16 cellular contexts compared by ENCODE assay signal in genomic region chr17:77227461-77228223, GRCh38.
DNase-seq lines count a peak whose midpoint lies in the region; ATAC-seq and TF ChIP-seq lines count a peak whose summit lies in the region.
"Had no signal": no experiment of that assay in that cellular context is flagged by ENCODE, and none has a peak within 500 bp of the region (broad histone marks: within the 10 kb centered on the region; RNA-seq: fewer than 3 reads in every experiment).

No MANE protein-coding gene starts in this region.

- no peaks in the 10 kb centered on the region for H3K9me2 ChIP-seq in MM.1S (replicated peaks; ENCODE audit: insufficient read depth, low read length)

- peak overlapping the region; percentile 4 for H2AK5ac ChIP-seq in neuronal stem cell (ENCODE audit: low read depth, low read length)

- H2BK5ac ChIP-seq in neuronal stem cell (ENCODE audit: low read length), result no peak overlapping the region

- H2BK12ac ChIP-seq in neuronal stem cell (ENCODE audit: low read length), result peak overlapping the region; percentile 64

- no peak overlapping the region for H2BK120ac ChIP-seq in neuronal stem cell (ENCODE audit: low read depth, low read length)

- H3K27ac ChIP-seq in A673 (ENCODE audit: low read depth, low read length, poor library complexity, severe bottlenecking) (peak overlapping the region; percentile 30), RWPE2 (ENCODE audit: poor library complexity, severe bottlenecking) (no peak overlapping the region), heart right ventricle (peak overlapping the region; percentile 15 to 75 (median 45)), neuronal stem cell (replicated peaks; ENCODE audit: low read length) (no peak overlapping the region), MM.1S (ENCODE audit: low read length) (no peak overlapping the region)
- H3K27ac ChIP-seq: pancreas, tibial artery had no signal

- H3K9ac ChIP-seq in neuronal stem cell (ENCODE audit: low read depth, low read length, poor library complexity) (no peak overlapping the region), MM.1S (ENCODE audit: low read length) (no peak overlapping the region)

- no peak overlapping the region for H3K23ac ChIP-seq in neuronal stem cell (ENCODE audit: low read depth, low read length, poor library complexity)

- H3K18ac ChIP-seq in neuronal stem cell (ENCODE audit: low read length), result peak overlapping the region; percentile 61

- peak overlapping the region; percentile 77 for H2BK15ac ChIP-seq in neuronal stem cell (ENCODE audit: low read length)

- TF ChIP-seq CTCF in A673 (conservative IDR thresholded peaks at IDR 0.05; ENCODE audit: low read depth, low read length) (no peak), RWPE2 (IDR thresholded peaks at IDR 0.05; ENCODE audit: poor library complexity, severe bottlenecking) (no peak), heart right ventricle (IDR thresholded peaks at IDR 0.05) (no peak), MM.1S (IDR thresholded peaks at IDR 0.05; ENCODE audit: low read length) (no peak)

- no peaks in the 10 kb centered on the region for H3K36me3 ChIP-seq in A673 (ENCODE audit: insufficient read depth, low read length, poor library complexity, severe bottlenecking)
- no peaks in the 10 kb centered on the region for H3K36me3 ChIP-seq in RWPE2 (ENCODE audit: low read depth)
- H3K36me3 ChIP-seq in heart right ventricle, result no peaks in the 10 kb centered on the region
- H3K36me3 ChIP-seq in neuronal stem cell (replicated peaks in 1 of 2; ENCODE audit: control insufficient read depth in 2 of 2, insufficient read depth in 2 of 2, low read length in 2 of 2), result no peaks in the 10 kb centered on the region
- H3K36me3 ChIP-seq in MM.1S (replicated peaks; ENCODE audit: insufficient read depth, low read length), result no peaks in the 10 kb centered on the region
- H3K36me3 ChIP-seq: ascending aorta, pancreas, tibial artery had no signal

- H4K20me1 ChIP-seq in MM.1S (ENCODE audit: insufficient read depth, low read length), result no peaks in the 10 kb centered on the region

- ATAC-seq in RWPE2 (ENCODE audit: low read depth) (peak; percentile 18; the same call in 1 of the 3 replicates), heart right ventricle (peak in 5 of 8 donors; percentile 10 to 61 (median 46)), HG03135 (IDR thresholded peaks at IDR 0.05; ENCODE audit: unreplicated experiment) (no peak)
- ATAC-seq: activated CD8-positive, alpha-beta memory T cell treated with anti-CD3 and anti-CD28 coated beads, Interleukin-2, amount 10 ng/mL, durations not matched to agents 7 days and 5 days had no signal

- peak overlapping the region; percentile 10 for H3K4ac ChIP-seq in neuronal stem cell (ENCODE audit: low read length)

- CTCF ChIA-PET in A673 (lab: Charles Lee), result no interaction called here

- no peaks in the 10 kb centered on the region for H3K79me2 ChIP-seq in MM.1S (ENCODE audit: low read length)

- 83 to 91% methylated on average over 23 of the region's 23 CpGs for WGBS in heart right ventricle, 2 donors
- WGBS in neuronal stem cell (ENCODE audit: extremely low coverage in 2 of 2, insufficient read length in 2 of 2, insufficient replicate concordance in 1 of 2), 2 donors, result no CpG with 5 or more reads among the region's 23 CpGs

- no peaks in the 10 kb centered on the region for H3K79me1 ChIP-seq in neuronal stem cell (ENCODE audit: low read depth, low read length)

- POLR2A ChIA-PET in A673 (lab: Charles Lee; ENCODE audit: low non-redundant PET), result no interaction called here

- H3K9me3 ChIP-seq in A673 (ENCODE audit: low read depth, low read length, poor library complexity, severe bottlenecking) (no peaks in the 10 kb centered on the region), RWPE2 (ENCODE audit: severe bottlenecking) (no peaks in the 10 kb centered on the region), heart right ventricle (peaks cover 0 to 13% (median 0%) of the 10 kb centered on the region in 11 donors), neuronal stem cell (replicated peaks in 1 of 2; ENCODE audit: control insufficient read depth in 2 of 2, insufficient read depth in 1 of 2, low read depth in 1 of 2, low read length in 2 of 2) (no peaks in the 10 kb centered on the region), MM.1S (replicated peaks; ENCODE audit: insufficient read depth, low read length) (no peaks in the 10 kb centered on the region)
- H3K9me3 ChIP-seq: ascending aorta, pancreas, tibial artery had no signal

- peak overlapping the region; percentile 47 for H4K91ac ChIP-seq in neuronal stem cell (ENCODE audit: low read depth, low read length, poor library complexity)

- peak overlapping the region; percentile 73 for H2AFZ ChIP-seq in neuronal stem cell (ENCODE audit: low read length)
- H2AFZ ChIP-seq in MM.1S (ENCODE audit: low read length), result no peak overlapping the region

- BruUV-seq in A673 (replicated peaks; lab: Mats Ljungman, UMichigan), result no TSS peak

- DNase-seq in A673 (ENCODE audit: low spot score) (no peak), RWPE2 (ENCODE audit: low spot score) (no peak), heart right ventricle (no peak), neuronal stem cell (ENCODE audit: low spot score) (no peak), MM.1S (no peak), nucleus accumbens (lab: John Stamatoyannopoulos, UW) (no peak), HUDEP-2 (lab: John Stamatoyannopoulos, UW; ENCODE audit: unreplicated experiment in 76 of 76) (no peak)
- DNase-seq: activated CD8-positive, alpha-beta memory T cell treated with anti-CD3 and anti-CD28 coated beads, Interleukin-2, amount 10 ng/mL, durations not matched to agents 7 days and 5 days; KG1; OCI-M1; pancreas; stimulated activated CD4-positive, alpha-beta T cell treated with anti-CD3 and anti-CD28 coated beads, Interleukin-15, amount 100 ng/mL, for 24 hours; T-helper 1 cell; tibial artery had no signal

- no peak overlapping the region for H3K4me2 ChIP-seq in neuronal stem cell (ENCODE audit: insufficient read depth, low read length, poor library complexity, severe bottlenecking)
- H3K4me2 ChIP-seq in MM.1S (ENCODE audit: low read depth, low read length), result no peak overlapping the region

- H3K4me1 ChIP-seq in A673 (ENCODE audit: insufficient read depth, low read length, poor library complexity, severe bottlenecking) (peaks cover 15% of the 10 kb centered on the region), RWPE2 (ENCODE audit: insufficient read depth, poor library complexity, severe bottlenecking) (no peaks in the 10 kb centered on the region), heart right ventricle (peaks cover 0 to 28% (median 7%) of the 10 kb centered on the region in 9 donors), neuronal stem cell (ENCODE audit: control insufficient read depth in 2 of 2, insufficient read depth in 1 of 2, low read depth in 1 of 2, low read length in 2 of 2) (peaks cover 0 to 10% of the 10 kb centered on the region in 2 donors), MM.1S (ENCODE audit: low read length) (no peaks in the 10 kb centered on the region)
- H3K4me1 ChIP-seq: ascending aorta, pancreas, tibial artery had no signal

- no peak overlapping the region for H3K14ac ChIP-seq in neuronal stem cell (ENCODE audit: low read length)

- no peak overlapping the region for H4K8ac ChIP-seq in neuronal stem cell (ENCODE audit: low read depth, low read length)

- H3K4me3 ChIP-seq in A673 (ENCODE audit: low read depth, low read length, poor library complexity, severe bottlenecking) (no peak overlapping the region), RWPE2 (ENCODE audit: severe bottlenecking) (no peak overlapping the region), heart right ventricle (peak overlapping the region in 2 of 10 donors; percentile 15 to 17), neuronal stem cell (ENCODE audit: low read length in 2 of 2) (peak overlapping the region in 1 of 2 donors; percentile 18), MM.1S (ENCODE audit: low read length) (no peak overlapping the region)
- H3K4me3 ChIP-seq: ascending aorta, pancreas, tibial artery had no signal

- peaks cover 15% of the 10 kb centered on the region for H3F3A ChIP-seq in MM.1S (ENCODE audit: insufficient read depth, low read length)

- H3K27me3 ChIP-seq in A673 (replicated peaks; ENCODE audit: insufficient read depth, low read depth, low read length, poor library complexity), result no peaks in the 10 kb centered on the region
- H3K27me3 ChIP-seq in RWPE2 (ENCODE audit: insufficient read depth, poor library complexity, severe bottlenecking), result no peaks in the 10 kb centered on the region
- H3K27me3 ChIP-seq in heart right ventricle, result no peaks in the 10 kb centered on the region
- H3K27me3 ChIP-seq in neuronal stem cell (ENCODE audit: control insufficient read depth in 3 of 3, insufficient read depth in 3 of 3, low read depth in 1 of 3, low read length in 3 of 3), result no peaks in the 10 kb centered on the region
- H3K27me3 ChIP-seq in MM.1S (replicated peaks; ENCODE audit: insufficient read depth, low read length), result no peaks in the 10 kb centered on the region
- H3K27me3 ChIP-seq: ascending aorta, pancreas, tibial artery had no signal

- intact Hi-C loops in A673 (cut with micrococcal nuclease; ENCODE audit: unreplicated experiment), result no loop called here
- intact Hi-C loops in heart right ventricle (cut with DNase I), result no loop called here

Comparison
In these comparisons a context has a peak if more than half of its experiments do, and no peak if none do; other contexts are left out.
1. H3K27ac ChIP-seq: peak in A673 (single experiment) and heart right ventricle (10 of 10); none in RWPE2 (single experiment), neuronal stem cell (single experiment) and MM.1S (single experiment).